10 cellular contexts compared by ENCODE assay signal in genomic region chr20:63554361-63555278, GRCh38. TPM values are rescaled to one million over a fixed set of nuclear protein-coding genes. Genes with fewer than 3 reads are reported as not detected.
DNase-seq lines count a peak whose midpoint lies in the region; ATAC-seq and TF ChIP-seq lines count a peak whose summit lies in the region.
"Had no signal": no experiment of that assay in that cellular context is flagged by ENCODE, and none has a peak within 500 bp of the region (broad histone marks: within the 10 kb centered on the region; RNA-seq: fewer than 3 reads in every experiment).

No MANE protein-coding gene starts in this region.

- peaks cover 0 to 12% (median 5%) of the 10 kb centered on the region in 4 donors for H3K36me3 ChIP-seq in sigmoid colon

- peak overlapping the region; percentile 62 for H3K27ac ChIP-seq in epithelial cell of prostate
- no peak overlapping the region for H3K27ac ChIP-seq in sigmoid colon

- TF ChIP-seq CTCF in sigmoid colon (IDR thresholded peaks at IDR 0.05) = no peak

- TF ChIP-seq EP300 in sigmoid colon (IDR thresholded peaks at IDR 0.05) = no peak

- intact Hi-C loops in sigmoid colon (cut with DNase I) = no loop called here

- peaks cover 0 to 14% (median 11%) of the 10 kb centered on the region in 4 donors for H3K4me1 ChIP-seq in sigmoid colon

- no peak for TF ChIP-seq POLR2A in sigmoid colon (IDR thresholded peaks at IDR 0.05)

- ATAC-seq in HG02678 (IDR thresholded peaks at IDR 0.05; ENCODE audit: unreplicated experiment) (no peak), GM19035 (IDR thresholded peaks at IDR 0.05; ENCODE audit: unreplicated experiment) (no peak)

- H3K4me3 ChIP-seq in sigmoid colon = peak overlapping the region in 3 of 4 donors; percentile 45 to 55 (median 47)

- H3K27me3 ChIP-seq in sigmoid colon = peaks cover 10 to 50% (median 34%) of the 10 kb centered on the region in 3 donors

- no peaks in the 10 kb centered on the region for H3K9me3 ChIP-seq in sigmoid colon

- DNase-seq in NCI-H1417 (lab: John Stamatoyannopoulos, UW) = peak in 2 of 3 experiments; percentile 12 to 47
- DNase-seq in NCI-H1417 treated with DMSO at 0.1 percent for 48 hours (lab: John Stamatoyannopoulos, UW) = no peak
- peak; percentile 6 for DNase-seq in NCI-H69 (lab: John Stamatoyannopoulos, UW)
- DNase-seq in epithelial cell of prostate (ENCODE audit: low read depth, low spot score) = no peak
- DNase-seq in sigmoid colon = no peak
- DNase-seq in Kasumi-1 (lab: John Stamatoyannopoulos, UW) = no peak
- DNase-seq: hippocampal formation had no signal

- 60 to 66% methylated on average over 38 of the region's 38 CpGs for WGBS in sigmoid colon, 2 donors

RNA-seq across cellular contexts. Expression of gene FNDC11, which starts 0.7 kb away (rescaled TPM):
- total RNA-seq in sigmoid colon = under 1 TPM; 0.16 to 0.55 (median 0.45) TPM
- polyA plus RNA-seq in sigmoid colon = under 1 TPM in 2 of 3 donors, not detected in 1; under 0.01 to 0.47 TPM

RNA-seq across cellular contexts. Expression of gene SRMS, which starts 7.1 kb away (rescaled TPM):
- not detected for total RNA-seq in sigmoid colon
- 1 to 10 TPM in 1 of 3 donors, under 1 TPM in 1, not detected in 1; 0.19 to 2.4 TPM for polyA plus RNA-seq in sigmoid colon
- total RNA-seq: A172 had no signal

RNA-seq across cellular contexts. Expression of gene PTK6, which starts 17.4 kb away (rescaled TPM):
- total RNA-seq in sigmoid colon = under 1 TPM in 2 of 4 donors, not detected in 2; 0.28 to 0.36 TPM
- 10 to 100 TPM; 59.5 to 80.7 (median 73.3) TPM for polyA plus RNA-seq in sigmoid colon

RNA-seq across cellular contexts. Expression of gene HELZ2, which starts 19.4 kb away (rescaled TPM):
- 10 to 100 TPM in 3 of 4 donors, 1 to 10 TPM in 1; 9.5 to 48.1 (median 15.4) TPM for total RNA-seq in sigmoid colon
- 10 to 100 TPM in 1 of 3 donors, 1 to 10 TPM in 2; 1.2 to 38.4 (median 3.5) TPM for polyA plus RNA-seq in sigmoid colon

RNA-seq across cellular contexts. Expression of gene PPDPF, which starts 34.1 kb away (rescaled TPM):
- total RNA-seq in sigmoid colon = 100 to 1,000 TPM in 3 of 4 donors, 10 to 100 TPM in 1; 82.8 to 244 (median 146) TPM
- polyA plus RNA-seq in sigmoid colon = 1,000 to 10,000 TPM in 2 of 3 donors, 100 to 1,000 TPM in 1; 658 to 1,688 (median 1,153) TPM

Comparison
In these comparisons a context has a peak if more than half of its experiments do, and no peak if none do; other contexts are left out.
1. DNase-seq: peak in NCI-H1417 (2 of 3) and NCI-H69 (single experiment); none in NCI-H1417 treated with DMSO at 0.1 percent for 48 hours (single experiment), epithelial cell of prostate (single experiment), sigmoid colon (single experiment) and Kasumi-1 (0 of 2).